24 cellular contexts compared by ENCODE assay signal in the genomic region with DNA sequence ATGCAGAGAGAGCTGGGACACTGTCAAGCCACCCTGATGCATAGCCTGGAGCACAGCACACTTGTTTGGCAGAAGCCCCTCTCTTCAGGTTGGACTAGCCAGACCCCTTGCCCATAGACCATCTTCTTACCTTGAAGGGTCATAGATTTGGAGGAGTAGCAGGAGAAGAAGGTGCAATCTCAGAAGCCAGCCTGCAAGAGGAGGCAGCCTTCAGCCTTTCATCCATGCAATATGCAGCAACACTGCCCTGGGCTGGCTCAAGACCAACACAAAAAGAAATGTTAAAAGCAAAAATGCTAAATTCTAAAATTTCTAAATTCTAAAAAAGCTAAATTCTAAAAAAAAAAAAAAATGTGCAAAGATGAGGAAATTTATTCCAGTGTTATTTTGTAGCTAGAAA. TPM values are rescaled to one million over a fixed set of nuclear protein-coding genes. Genes with fewer than 3 reads are reported as not detected.
A peak's percentile ranks its signal among the peaks of the same experiment; 100 is the strongest.
DNase-seq lines count a peak whose midpoint lies in the region; ATAC-seq, FAIRE-seq and TF ChIP-seq lines count a peak whose summit lies in the region.
"Had no signal": no experiment of that assay in that cellular context is flagged by ENCODE, and none has a peak within 500 bp of the region (broad histone marks: within the 10 kb centered on the region; RNA-seq: fewer than 3 reads in every experiment).

No MANE protein-coding gene starts in this region.

- H4K20me1 ChIP-seq in astrocyte (ENCODE audit: insufficient read depth, low read length) = peaks cover 19% of the 10 kb centered on the region

- H2AFZ ChIP-seq in astrocyte (ENCODE audit: low read depth, low read length) = no peak overlapping the region
- H2AFZ ChIP-seq: GM23338 had no signal

- DNase-seq in activated T-cell treated with anti-CD3 and anti-CD28 coated beads, Interleukin-2, amount 50 U/mL, for 72 hours = no peak
- DNase-seq in activated T-cell treated with anti-CD3 and anti-CD28 coated beads, Interleukin-2, amount 50 U/mL, for 48 hours = no peak
- DNase-seq in A549 (ENCODE audit: low read depth in 1 of 2, low spot score in 1 of 2) (no peak), astrocyte (ENCODE audit: low read depth) (no peak), naive B cell (no peak), OCI-M1 (lab: John Stamatoyannopoulos, UW) (no peak)
- DNase-seq: 8988T, H9, HFFc6, KG1, MG63, NCI-H1105 treated with DMSO at 0.1 percent for 48 hours, NCI-H2029, NCI-H526 treated with DMSO at 0.1 percent for 48 hours, SIG-M5 had no signal

- peak overlapping the region; percentile 69 for H3K27ac Mint-ChIP-seq in activated T-cell treated with anti-CD3 and anti-CD28 coated beads, Interleukin-2, amount 50 U/mL, for 72 hours
- H3K27ac Mint-ChIP-seq in astrocyte (ENCODE audit: unreplicated experiment) = peak overlapping the region; percentile 7
- peak overlapping the region in 5 of 6 donors; percentile 4 to 95 (median 42) for H3K27ac Mint-ChIP-seq in naive B cell
- H3K27ac Mint-ChIP-seq: GM23338, H9, HFFc6 had no signal

- no peak for TF ChIP-seq POLR2A in A549 (IDR thresholded peaks at IDR 0.05; ENCODE audit: low read length)

- peaks cover under 1% of the 10 kb centered on the region for H3K4me1 Mint-ChIP-seq in activated T-cell treated with anti-CD3 and anti-CD28 coated beads, Interleukin-2, amount 50 U/mL, for 72 hours (ENCODE audit: low read depth)
- H3K4me1 Mint-ChIP-seq in astrocyte (ENCODE audit: low read depth, unreplicated experiment) = no peaks in the 10 kb centered on the region
- H3K4me1 Mint-ChIP-seq in naive B cell = peaks cover 24 to 32% (median 27%) of the 10 kb centered on the region in 3 donors

- TF ChIP-seq CTCF in A549 (IDR thresholded peaks at IDR 0.05) (no peak), astrocyte (IDR thresholded peaks at IDR 0.05; ENCODE audit: insufficient read depth, low read depth, low read length) (no peak)

- no peak for FAIRE-seq in A549 (lab: Jason Lieb, UNC)
- FAIRE-seq in astrocyte (lab: Jason Lieb, UNC) = no peak
- FAIRE-seq: GM18507 had no signal

- no peak overlapping the region for H3K4me2 ChIP-seq in A549
- no peak overlapping the region for H3K4me2 ChIP-seq in astrocyte (ENCODE audit: low read length)
- H3K4me2 ChIP-seq: BLaER1, GM23338 had no signal

- H3K4me3 ChIP-seq in A549 = no peak overlapping the region
- H3K4me3 ChIP-seq in astrocyte (ENCODE audit: insufficient read depth, low read depth, low read length) = no peak overlapping the region
- H3K4me3 ChIP-seq: BLaER1, GM23338, MG63, SK-N-MC had no signal

- H3K27me3 ChIP-seq in astrocyte (ENCODE audit: insufficient read depth, low read length) = no peaks in the 10 kb centered on the region
- H3K27me3 ChIP-seq: BLaER1, MG63 had no signal

- no peak overlapping the region for H3K4me3 Mint-ChIP-seq in activated T-cell treated with anti-CD3 and anti-CD28 coated beads, Interleukin-2, amount 50 U/mL, for 72 hours
- H3K4me3 Mint-ChIP-seq in astrocyte (ENCODE audit: unreplicated experiment) (no peak overlapping the region), naive B cell (peak overlapping the region in 3 of 8 donors; percentile 4 to 99 (median 21))
- H3K4me3 Mint-ChIP-seq: GM23338, H9, HFFc6 had no signal

- H3K36me3 ChIP-seq in astrocyte (ENCODE audit: insufficient read depth, low read length) = no peaks in the 10 kb centered on the region

- POLR2A ChIA-PET in A549 (lab: Yijun Ruan, JAX) = interaction anchor here (1.1 kb wide), 1 partner anchor 59 kb away, joined by 6 read pairs; no protein-coding TSS in a partner anchor

- CTCF ChIA-PET in A549 (lab: Yijun Ruan, JAX) = interaction anchor here (0.7 to 4.5 kb wide), 5 partner anchors 9 to 70 kb away, joined by 3 to 27 read pairs (median 6); no protein-coding TSS in a partner anchor

- TF ChIP-seq EP300 in A549 (IDR thresholded peaks at IDR 0.05) = no peak

- H3K9ac ChIP-seq in astrocyte (ENCODE audit: low read length) = no peak overlapping the region
- H3K9ac ChIP-seq: BLaER1 had no signal

- no peaks in the 10 kb centered on the region for H3K36me3 Mint-ChIP-seq in activated T-cell treated with anti-CD3 and anti-CD28 coated beads, Interleukin-2, amount 50 U/mL, for 72 hours (ENCODE audit: insufficient read depth in 2 of 2)
- H3K36me3 Mint-ChIP-seq in astrocyte (ENCODE audit: low read depth, unreplicated experiment) (peaks cover 29% of the 10 kb centered on the region), naive B cell (peaks cover 0 to 21% of the 10 kb centered on the region in 2 donors)

- no peak overlapping the region for H3K27ac ChIP-seq in A549
- no peak overlapping the region for H3K27ac ChIP-seq in astrocyte (ENCODE audit: low read depth, low read length)
- H3K27ac ChIP-seq: BLaER1, RWPE1, SK-N-MC had no signal

- H3K27me3 Mint-ChIP-seq in activated T-cell treated with anti-CD3 and anti-CD28 coated beads, Interleukin-2, amount 50 U/mL, for 72 hours (ENCODE audit: low read depth) = no peaks in the 10 kb centered on the region
- H3K27me3 Mint-ChIP-seq in astrocyte (ENCODE audit: low read depth, unreplicated experiment) = no peaks in the 10 kb centered on the region
- no peaks in the 10 kb centered on the region for H3K27me3 Mint-ChIP-seq in naive B cell

- peaks cover 1% of the 10 kb centered on the region for H3K79me2 ChIP-seq in astrocyte (ENCODE audit: insufficient read depth, low read length)

- ATAC-seq in activated T-cell treated with anti-CD3 and anti-CD28 coated beads, Interleukin-2, amount 50 U/mL, for 72 hours (replicated peaks in 1 of 2) = no peak
- no peak for ATAC-seq in A549
- no peak for ATAC-seq in naive B cell (ENCODE audit: low read depth in 2 of 2)
- no peak for ATAC-seq in GM19351 (IDR thresholded peaks at IDR 0.05; ENCODE audit: unreplicated experiment)
- ATAC-seq: GM23338, Panc1 had no signal

- H3K4me1 ChIP-seq in A549 (peaks cover 19% of the 10 kb centered on the region), astrocyte (ENCODE audit: insufficient read depth, low read length) (peaks cover 1% of the 10 kb centered on the region)

- H3K9me3 ChIP-seq in A549 (no peaks in the 10 kb centered on the region), astrocyte (ENCODE audit: insufficient read depth, low read depth, low read length) (no peaks in the 10 kb centered on the region)
- H3K9me3 ChIP-seq: BLaER1, MG63 had no signal

- TF ChIP-seq RAD21 in A549 (conservative IDR thresholded peaks at IDR 0.05 in 1 of 2, IDR thresholded peaks at IDR 0.05 in 1 of 2) = no peak

- H3K9me3 Mint-ChIP-seq in activated T-cell treated with anti-CD3 and anti-CD28 coated beads, Interleukin-2, amount 50 U/mL, for 72 hours = no peaks in the 10 kb centered on the region
- peaks cover 3% of the 10 kb centered on the region for H3K9me3 Mint-ChIP-seq in astrocyte (ENCODE audit: unreplicated experiment)
- no peaks in the 10 kb centered on the region for H3K9me3 Mint-ChIP-seq in naive B cell
- H3K9me3 Mint-ChIP-seq: GM23338 had no signal

TF ChIP-seq in A549, 52 proteins besides CTCF, POLR2A, EP300 and RAD21:
- TF ChIP-seq, protein P1, sequence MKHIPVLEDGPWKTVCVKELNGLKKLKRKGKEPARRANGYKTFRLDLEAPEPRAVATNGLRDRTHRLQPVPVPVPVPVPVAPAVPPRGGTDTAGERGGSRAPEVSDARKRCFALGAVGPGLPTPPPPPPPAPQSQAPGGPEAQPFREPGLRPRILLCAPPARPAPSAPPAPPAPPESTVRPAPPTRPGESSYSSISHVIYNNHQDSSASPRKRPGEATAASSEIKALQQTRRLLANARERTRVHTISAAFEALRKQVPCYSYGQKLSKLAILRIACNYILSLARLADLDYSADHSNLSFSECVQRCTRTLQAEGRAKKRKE (CRISPR knock-in tag; IDR thresholded peaks at IDR 0.05; ENCODE audit: low read depth) = no peak
- peak; percentile 64 for TF ChIP-seq ZFP36 (IDR thresholded peaks at IDR 0.05; ENCODE audit: borderline replicate concordance, partially characterized antibody)

RNA-seq across cellular contexts. Expression of a gene that starts 4.9 kb away (rescaled TPM):
- total RNA-seq in activated T-cell treated with anti-CD3 and anti-CD28 coated beads, Interleukin-2, amount 50 U/mL, for 72 hours = 1 to 10 TPM; 2.2 to 2.8 TPM
- polyA plus RNA-seq in A549 (2011; rRNA removed) (0.34 and 0.63 TPM in 2 replicates), A549 (2017; fragmentation: RNase III; extraction: RNeasy Plus Mini Kit Qiagen cat#74134 plus additional on column Dnase treatment) (0.49 to 0.64 TPM (median 0.50 TPM) in 3 replicates), naive B cell (ENCODE audit: low read depth in 6 of 6) (1 to 10 TPM in 3 of 6 donors, under 1 TPM in 2, not detected in 1; 0.69 to 1.9 (median 1.1) TPM)
- 0.17 and 0.21 TPM in 2 replicates for polyA plus RNA-seq in A549 (2012; cell fraction: cytosol; rRNA removed)
- polyA plus RNA-seq in A549 (2012; cell fraction: nucleus; rRNA removed) = 2.2 and 2.4 TPM in 2 replicates
- 1.5 and 2.2 TPM in 2 replicates for polyA minus RNA-seq in A549 (2011; rRNA and poly(A)+ RNA removed)
- 1.3 and 1.7 TPM in 2 replicates for total RNA-seq in astrocyte
- total RNA-seq: HT1080 had no signal
- polyA plus RNA-seq: GM23338 had no signal

RNA-seq across cellular contexts. Expression of a gene that starts 12.1 kb away (rescaled TPM):
- total RNA-seq in activated T-cell treated with anti-CD3 and anti-CD28 coated beads, Interleukin-2, amount 50 U/mL, for 72 hours = 100 to 1,000 TPM; 197 to 235 TPM
- polyA plus RNA-seq in A549 (2011; rRNA removed) (52.9 and 68.9 TPM in 2 replicates), A549 (2017; fragmentation: RNase III; extraction: RNeasy Plus Mini Kit Qiagen cat#74134 plus additional on column Dnase treatment) (52.6 to 70.4 TPM (median 65.1 TPM) in 3 replicates), naive B cell (ENCODE audit: low read depth in 6 of 6) (100 to 1,000 TPM in 4 of 6 donors, 10 to 100 TPM in 2; 46.5 to 325 (median 154) TPM)
- 96.0 and 202 TPM in 2 replicates for polyA plus RNA-seq in A549 (2012; cell fraction: cytosol; rRNA removed)
- 69.5 and 147 TPM in 2 replicates for polyA plus RNA-seq in A549 (2012; cell fraction: nucleus; rRNA removed)
- polyA minus RNA-seq in A549 (2011; rRNA and poly(A)+ RNA removed) = 23.0 and 35.5 TPM in 2 replicates
- total RNA-seq in astrocyte = 151 and 161 TPM in 2 replicates

RNA-seq across cellular contexts. Expression of a gene that starts 43.1 kb away (rescaled TPM):
- total RNA-seq in activated T-cell treated with anti-CD3 and anti-CD28 coated beads, Interleukin-2, amount 50 U/mL, for 72 hours = under 1 TPM in 1 of 2 donors, not detected in 1; 0.10 TPM
- polyA plus RNA-seq in A549 (2011; rRNA removed) (0.25 and 0.54 TPM in 2 replicates), A549 (2017; fragmentation: RNase III; extraction: RNeasy Plus Mini Kit Qiagen cat#74134 plus additional on column Dnase treatment) (0.34 to 0.65 TPM (median 0.55 TPM) in 3 replicates), naive B cell (ENCODE audit: low read depth in 6 of 6) (not detected)
- 0.33 and 0.53 TPM in 2 replicates for polyA plus RNA-seq in A549 (2012; cell fraction: cytosol; rRNA removed)
- 2.6 and 3.3 TPM in 2 replicates for polyA plus RNA-seq in A549 (2012; cell fraction: nucleus; rRNA removed)
- polyA minus RNA-seq in A549 (2011; rRNA and poly(A)+ RNA removed) = 0.21 TPM in 1 of 2 replicates, not detected in the other
- 0.64 and 0.70 TPM in 2 replicates for total RNA-seq in astrocyte
- total RNA-seq: CD4-positive, CD25-positive, alpha-beta regulatory T cell had no signal
- polyA plus RNA-seq: CD4-positive, CD25-positive, alpha-beta regulatory T cell had no signal

RNA-seq across cellular contexts. Expression of a gene that starts 53.5 kb away (rescaled TPM):
- 100 to 1,000 TPM; 178 to 250 TPM for total RNA-seq in activated T-cell treated with anti-CD3 and anti-CD28 coated beads, Interleukin-2, amount 50 U/mL, for 72 hours
- polyA plus RNA-seq in A549 (2011; rRNA removed) = 106 and 154 TPM in 2 replicates
- polyA plus RNA-seq in A549 (2012; cell fraction: cytosol; rRNA removed) = 311 and 362 TPM in 2 replicates
- polyA plus RNA-seq in A549 (2012; cell fraction: nucleus; rRNA removed) = 158 and 166 TPM in 2 replicates
- 169 to 180 TPM (median 171 TPM) in 3 replicates for polyA plus RNA-seq in A549 (2017; fragmentation: RNase III; extraction: RNeasy Plus Mini Kit Qiagen cat#74134 plus additional on column Dnase treatment)
- 51.2 and 54.0 TPM in 2 replicates for polyA minus RNA-seq in A549 (2011; rRNA and poly(A)+ RNA removed)
- total RNA-seq in astrocyte = 102 and 127 TPM in 2 replicates
- 100 to 1,000 TPM; 111 to 157 (median 123) TPM for polyA plus RNA-seq in naive B cell (ENCODE audit: low read depth in 6 of 6)

Comparison
In these comparisons a context has a peak if more than half of its experiments do, and no peak if none do; other contexts are left out.
1. H3K27ac Mint-ChIP-seq: peak in every context shown above with its lines; median percentile 69 in activated T-cell treated with anti-CD3 and anti-CD28 coated beads, Interleukin-2, amount 50 U/mL, for 72 hours; 42 in naive B cell; 7 in astrocyte.